In genomic region chr2:58870704-58871103, GRCh38 we compare ENCODE assay signal across 11 cellular contexts.
DNase-seq lines count a peak whose midpoint lies in the region; ATAC-seq, FAIRE-seq and TF ChIP-seq lines count a peak whose summit lies in the region.
"Had no signal": no experiment of that assay in that cellular context is flagged by ENCODE, and none has a peak within 500 bp of the region (broad histone marks: within the 10 kb centered on the region; RNA-seq: fewer than 3 reads in every experiment).

No MANE protein-coding gene starts in this region.

- TF ChIP-seq EP300 in HepG2 (IDR thresholded peaks at IDR 0.05; ENCODE audit: low read depth in 2 of 2, low read length in 2 of 2): no peak
- TF ChIP-seq EP300 in HepG2 (CRISPR knock-in tag; IDR thresholded peaks at IDR 0.05; ENCODE audit: borderline replicate concordance): no peak

- no peaks in the 10 kb centered on the region for H4K20me1 ChIP-seq in HepG2 (ENCODE audit: insufficient read depth, low read length)
- H4K20me1 ChIP-seq in Karpas-422 (ENCODE audit: insufficient read depth, low read depth, low read length): no peaks in the 10 kb centered on the region
- H4K20me1 ChIP-seq in PC-3 (ENCODE audit: low read length): no peaks in the 10 kb centered on the region

- H3K9me3 ChIP-seq in HepG2 (ENCODE audit: low read length) (no peaks in the 10 kb centered on the region), right lobe of liver (no peaks in the 10 kb centered on the region), Karpas-422 (ENCODE audit: low read length) (no peaks in the 10 kb centered on the region), vagina (no peaks in the 10 kb centered on the region), PC-3 (ENCODE audit: low read length) (no peaks in the 10 kb centered on the region), uterus (no peaks in the 10 kb centered on the region)
- H3K9me3 ChIP-seq: SJSA1 had no signal

- BruUV-seq in HepG2 (replicated peaks; lab: Mats Ljungman, UMichigan) (no TSS peak), PC-3 (replicated peaks; lab: Mats Ljungman, UMichigan) (no TSS peak)

- CTCF ChIA-PET in HepG2 (lab: Yijun Ruan, JAX; ENCODE audit: low intra/inter-chr PET ratio, low total read pairs) (no interaction called here), PC-3 (lab: Charles Lee) (no interaction called here)

- H3K36me3 ChIP-seq in HepG2 (replicated peaks in 1 of 2; ENCODE audit: control insufficient read depth in 1 of 2, insufficient read depth in 2 of 2, low read length in 2 of 2): no peaks in the 10 kb centered on the region
- H3K36me3 ChIP-seq in right lobe of liver: no peaks in the 10 kb centered on the region
- no peaks in the 10 kb centered on the region for H3K36me3 ChIP-seq in Karpas-422 (ENCODE audit: insufficient read depth, low read length)
- H3K36me3 ChIP-seq in vagina: no peaks in the 10 kb centered on the region
- no peaks in the 10 kb centered on the region for H3K36me3 ChIP-seq in PC-3 (ENCODE audit: low read depth, low read length)
- no peaks in the 10 kb centered on the region for H3K36me3 ChIP-seq in uterus
- H3K36me3 ChIP-seq: cardiac muscle cell, SJSA1 had no signal

- H3K4me1 ChIP-seq in HepG2 (ENCODE audit: insufficient read depth, low read length) (peaks cover 13% of the 10 kb centered on the region; the same call in 1 of the 2 replicates), right lobe of liver (no peaks in the 10 kb centered on the region), Karpas-422 (ENCODE audit: low read length) (no peaks in the 10 kb centered on the region), vagina (no peaks in the 10 kb centered on the region), PC-3 (ENCODE audit: insufficient read depth, low read length) (no peaks in the 10 kb centered on the region), uterus (no peaks in the 10 kb centered on the region)
- H3K4me1 ChIP-seq: SJSA1 had no signal

- TF ChIP-seq RAD21 in HepG2 (CRISPR knock-in tag; IDR thresholded peaks at IDR 0.05): no peak

- DNase-seq in HepG2 (ENCODE audit: low spot score) (no peak), right lobe of liver (no peak), Karpas-422 (peak; percentile 68), vagina (ENCODE audit: extremely low spot score in 2 of 2) (no peak), PC-3 (no peak), uterus (no peak)
- DNase-seq: NCI-H2081 had no signal

- H2AFZ ChIP-seq in HepG2 (ENCODE audit: low read length): no peak overlapping the region
- no peak overlapping the region for H2AFZ ChIP-seq in Karpas-422 (ENCODE audit: low read length)
- no peak overlapping the region for H2AFZ ChIP-seq in PC-3 (ENCODE audit: low read length)

- no peak for TF ChIP-seq CTCF in HepG2 (CRISPR knock-in tag; IDR thresholded peaks at IDR 0.05)
- TF ChIP-seq CTCF in right lobe of liver (IDR thresholded peaks at IDR 0.05): no peak
- no peak for TF ChIP-seq CTCF in vagina (IDR thresholded peaks at IDR 0.05)
- no peak for TF ChIP-seq CTCF in PC-3 (conservative IDR thresholded peaks at IDR 0.05; ENCODE audit: low read depth, low read length)
- no peak for TF ChIP-seq CTCF in uterus (IDR thresholded peaks at IDR 0.05)

- no peaks in the 10 kb centered on the region for H3K9me2 ChIP-seq in Karpas-422 (replicated peaks; ENCODE audit: insufficient read depth, low read length)
- no peaks in the 10 kb centered on the region for H3K9me2 ChIP-seq in PC-3 (replicated peaks; ENCODE audit: low read length)

- ATAC-seq in HepG2: no peak
- no peak for ATAC-seq in right lobe of liver
- peak; percentile 44 for ATAC-seq in HG02759 (IDR thresholded peaks at IDR 0.05; ENCODE audit: unreplicated experiment)
- no peak for ATAC-seq in GM19397 (IDR thresholded peaks at IDR 0.05; ENCODE audit: unreplicated experiment)
- no peak for ATAC-seq in PC-3

- H3K27me3 ChIP-seq in HepG2 (ENCODE audit: control insufficient read depth in 1 of 2, insufficient read depth in 2 of 2, low read length in 2 of 2) (no peaks in the 10 kb centered on the region), right lobe of liver (no peaks in the 10 kb centered on the region), Karpas-422 (ENCODE audit: low read length) (no peaks in the 10 kb centered on the region), vagina (no peaks in the 10 kb centered on the region), PC-3 (ENCODE audit: low read length) (peaks cover 31% of the 10 kb centered on the region; the same call in 1 of the 2 replicates), uterus (no peaks in the 10 kb centered on the region)
- H3K27me3 ChIP-seq: cardiac muscle cell, SJSA1 had no signal

- in situ Hi-C loops in HepG2 (cut with HindIII; ENCODE audit: extremely low pct_ligation_motif_present, low pct_unique_long_range_greater_than_20kb): no loop called here

- H3K9ac ChIP-seq in HepG2 (ENCODE audit: insufficient read depth, low read depth, low read length) (no peak overlapping the region), Karpas-422 (ENCODE audit: low read length) (no peak overlapping the region), PC-3 (ENCODE audit: low read length) (no peak overlapping the region)

- H3K79me2 ChIP-seq in HepG2 (ENCODE audit: insufficient read depth, low read length) (no peaks in the 10 kb centered on the region), Karpas-422 (ENCODE audit: low read length) (no peaks in the 10 kb centered on the region), PC-3 (ENCODE audit: low read length) (no peaks in the 10 kb centered on the region)

- H3K4me2 ChIP-seq in HepG2 (ENCODE audit: low read depth, low read length) (no peak overlapping the region), Karpas-422 (ENCODE audit: low read depth, low read length, poor library complexity, severe bottlenecking) (no peak overlapping the region), PC-3 (ENCODE audit: low read length) (no peak overlapping the region)

- intact Hi-C loops in HepG2 (cut with micrococcal nuclease; ENCODE audit: unreplicated experiment): loop anchor here (2.0 to 10.0 kb wide), 3 partner anchors 300 to 1106 kb away; no protein-coding TSS in a partner anchor
- intact Hi-C loops in right lobe of liver (cut with DNase I): no loop called here
- intact Hi-C loops in vagina (cut with DNase I): no loop called here
- intact Hi-C loops in PC-3 (cut with micrococcal nuclease): loop anchor here (5.0 to 10.0 kb wide), 2 partner anchors 106 to 298 kb away; no protein-coding TSS in a partner anchor
- intact Hi-C loops in uterus (cut with DNase I; ENCODE audit: low total_unique reads): no loop called here

- no peak for FAIRE-seq in HepG2 (lab: Jason Lieb, UNC)

- WGBS in HepG2 (ENCODE audit: low lambda C conversion rate): 0% methylated on average over 2 of the region's 2 CpGs
- 49% methylated on average over 2 of the region's 2 CpGs for WGBS in right lobe of liver (ENCODE audit: insufficient coverage, low coverage, low lambda C conversion rate, missing lambda C conversion rate)

- H3K27ac ChIP-seq in HepG2 (ENCODE audit: extremely low read length, insufficient read depth, low read length): no peak overlapping the region
- no peak overlapping the region for H3K27ac ChIP-seq in right lobe of liver
- H3K27ac ChIP-seq in Karpas-422 (ENCODE audit: low read length): no peak overlapping the region
- no peak overlapping the region for H3K27ac ChIP-seq in vagina
- no peak overlapping the region for H3K27ac ChIP-seq in PC-3 (ENCODE audit: low read length)
- H3K27ac ChIP-seq in uterus: no peak overlapping the region
- H3K27ac ChIP-seq: cardiac muscle cell, SJSA1 had no signal

- no peak for TF ChIP-seq POLR2A in HepG2 (IDR thresholded peaks at IDR 0.05; ENCODE audit: insufficient read depth in 1 of 2, low read depth in 2 of 2, low read length in 2 of 2)
- TF ChIP-seq POLR2A in right lobe of liver (IDR thresholded peaks at IDR 0.05): no peak
- TF ChIP-seq POLR2A in vagina (IDR thresholded peaks at IDR 0.05): no peak
- TF ChIP-seq POLR2A in uterus (IDR thresholded peaks at IDR 0.05): no peak

- H3F3A ChIP-seq in PC-3 (ENCODE audit: low read length, unreplicated experiment): no peaks in the 10 kb centered on the region

- POLR2A ChIA-PET in HepG2 (lab: Yijun Ruan, JAX): no interaction called here
- POLR2A ChIA-PET in PC-3 (lab: Charles Lee; ENCODE audit: unreplicated experiment): no interaction called here

- no peak overlapping the region for H3K4me3 ChIP-seq in HepG2 (replicated peaks in 1 of 3; ENCODE audit: insufficient read depth in 1 of 3, low read depth in 2 of 3, low read length in 3 of 3)
- H3K4me3 ChIP-seq in right lobe of liver: no peak overlapping the region
- H3K4me3 ChIP-seq in Karpas-422 (ENCODE audit: low read length): no peak overlapping the region
- H3K4me3 ChIP-seq in vagina: no peak overlapping the region
- H3K4me3 ChIP-seq in PC-3 (ENCODE audit: low read length): no peak overlapping the region
- H3K4me3 ChIP-seq in uterus: no peak overlapping the region
- H3K4me3 ChIP-seq: cardiac muscle cell, SJSA1 had no signal

TF ChIP-seq in HepG2, 621 proteins besides CTCF, POLR2A, EP300 and RAD21 (continues in another document):
- no peak for TF ChIP-seq FOXK1 (CRISPR knock-in tag; IDR thresholded peaks at IDR 0.05; ENCODE audit: borderline replicate concordance, low read depth)
- TF ChIP-seq ZBTB37 (CRISPR knock-in tag; IDR thresholded peaks at IDR 0.05): no peak
- TF ChIP-seq ZNF883 (CRISPR knock-in tag; IDR thresholded peaks at IDR 0.05; ENCODE audit: not compliant biosample characterization): no peak
- TF ChIP-seq NFYB (CRISPR knock-in tag; IDR thresholded peaks at IDR 0.05): peak; percentile 54; the same call in 1 of the 2 replicates
- no peak for TF ChIP-seq CREB3 (CRISPR knock-in tag; IDR thresholded peaks at IDR 0.05)
- no peak for TF ChIP-seq FIP1L1 (IDR thresholded peaks at IDR 0.05; ENCODE audit: borderline replicate concordance, insufficient read depth, low read depth, low read length)
- no peak for TF ChIP-seq ZNF496 (CRISPR knock-in tag; IDR thresholded peaks at IDR 0.05; ENCODE audit: insufficient replicate concordance)

Comparison
In these comparisons a context has a peak if more than half of its experiments do, and no peak if none do; other contexts are left out.
1. intact Hi-C loops: an anchor here in HepG2 (2.0 to 10.0 kb wide) and PC-3 (5.0 to 10.0 kb wide); none called in right lobe of liver, vagina and uterus.